In the genomic region with DNA sequence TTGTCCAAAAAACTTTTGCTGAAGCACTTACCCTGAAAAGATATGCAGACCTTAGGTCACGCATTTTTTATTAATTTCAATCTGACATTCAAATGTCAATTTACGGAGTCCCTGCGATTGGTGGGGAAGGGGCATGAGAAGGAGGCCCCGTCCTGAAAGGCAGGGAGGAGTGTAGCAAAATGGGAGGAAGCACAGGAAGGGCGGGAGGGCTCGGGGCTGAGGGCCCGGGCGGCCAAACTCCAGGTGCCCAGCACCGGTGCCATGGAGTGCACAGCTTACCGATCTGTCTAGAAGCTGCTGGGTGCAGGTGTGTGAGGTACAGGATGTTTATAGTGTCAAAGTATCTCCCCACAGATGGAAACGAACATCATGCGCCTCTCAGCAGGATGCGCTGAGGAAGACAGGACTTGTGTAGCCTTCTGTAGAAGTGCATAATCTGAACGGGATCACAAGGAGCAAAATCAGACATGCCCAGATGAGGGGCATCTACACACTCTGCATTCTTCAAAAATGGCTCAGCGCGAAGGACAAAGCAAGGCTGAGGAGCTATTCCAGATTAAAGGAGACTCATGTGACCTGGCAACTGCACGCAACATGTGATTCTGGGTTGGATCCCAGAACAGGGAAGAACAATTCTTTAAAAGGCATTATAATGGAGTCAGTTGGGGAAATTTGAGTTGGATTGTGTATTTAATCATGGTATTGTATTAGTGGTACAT, we compare ENCODE assay signal across 20 cellular contexts.
DNase-seq lines count a peak whose midpoint lies in the region; ATAC-seq, FAIRE-seq and TF ChIP-seq lines count a peak whose summit lies in the region.
"Had no signal": no experiment of that assay in that cellular context is flagged by ENCODE, and none has a peak within 500 bp of the region (broad histone marks: within the 10 kb centered on the region; RNA-seq: fewer than 3 reads in every experiment).

No MANE protein-coding gene starts in this region.

- H3K4me3 ChIP-seq in HL-60 (replicated peaks; ENCODE audit: insufficient read depth, low read length) (no peak overlapping the region), uterus (no peak overlapping the region)
- H3K4me3 ChIP-seq: body of pancreas, gastroesophageal sphincter, thyroid gland had no signal

- H3K4me1 ChIP-seq in uterus: no peaks in the 10 kb centered on the region
- H3K4me1 ChIP-seq: body of pancreas had no signal

- no peaks in the 10 kb centered on the region for H3K27me3 Mint-ChIP-seq in brain
- H3K27me3 Mint-ChIP-seq in memory B cell: no peaks in the 10 kb centered on the region
- H3K27me3 Mint-ChIP-seq: progenitor cell of endocrine pancreas; stimulated activated naive B cell treated with anti-CD40 and anti-IgM and Interleukin-4, amounts not matched to agents 10 μg/mL and 1 μg/mL and 100 μg/mL, for 72 hours had no signal

- peak overlapping the region; percentile 13 for H3K27ac ChIP-seq in HL-60 (replicated peaks)
- H3K27ac ChIP-seq in uterus: no peak overlapping the region
- H3K27ac ChIP-seq: body of pancreas, gastroesophageal sphincter, thyroid gland had no signal

- H3K36me3 Mint-ChIP-seq in brain (no peaks in the 10 kb centered on the region), memory B cell (peaks cover 5% of the 10 kb centered on the region)

- no peak for FAIRE-seq in RCC 7860 (lab: Jason Lieb, UNC)

- peak overlapping the region in 2 of 5 experiments; percentile 12 to 30 for H3K4me3 Mint-ChIP-seq in brain
- peak overlapping the region; percentile 40 for H3K4me3 Mint-ChIP-seq in memory B cell
- H3K4me3 Mint-ChIP-seq: activated CD4-positive, alpha-beta T cell treated with anti-CD3 and anti-CD28 coated beads, Interleukin-2, amount 10 ng/mL, durations not matched to agents 24 days and 14 days; HFFc6; stimulated activated naive B cell treated with anti-CD40 and anti-IgM and Interleukin-4, amounts not matched to agents 10 μg/mL and 1 μg/mL and 100 μg/mL, for 72 hours had no signal

- H3K27me3 ChIP-seq in HL-60 (ENCODE audit: insufficient read depth, poor library complexity, severe bottlenecking) (no peaks in the 10 kb centered on the region), uterus (no peaks in the 10 kb centered on the region)
- H3K27me3 ChIP-seq: body of pancreas, gastroesophageal sphincter, thyroid gland had no signal

- H3K9me3 ChIP-seq in uterus: no peaks in the 10 kb centered on the region
- H3K9me3 ChIP-seq: body of pancreas, gastroesophageal sphincter, thyroid gland had no signal

- no peaks in the 10 kb centered on the region for H3K9me3 Mint-ChIP-seq in brain
- peaks cover 1% of the 10 kb centered on the region for H3K9me3 Mint-ChIP-seq in memory B cell
- H3K9me3 Mint-ChIP-seq: activated T-helper 2 cell treated with anti-CD3 and anti-CD28 coated beads, Interferon-gamma antibody, Interleukin-2, Interleukin-4, amounts not matched to agents 10 μg/mL and 5 μg/mL and 100 μg/mL, durations not matched to agents 14 hours and 24 hours and 36 hours; HFFc6 had no signal

- DNase-seq in HL-60 (ENCODE audit: low read depth in 1 of 2, low spot score in 1 of 2) (no peak), memory B cell (ENCODE audit: low spot score in 2 of 2) (no peak), uterus (peak; percentile 17 to 38), RCC 7860 (ENCODE audit: low spot score) (no peak), SW480 (ENCODE audit: low spot score) (no peak)
- DNase-seq: activated CD4-positive, alpha-beta T cell treated with anti-CD3 and anti-CD28 coated beads, Interleukin-2, amount 10 ng/mL, durations not matched to agents 24 days and 14 days; body of pancreas; EL; HFFc6; islet precursor cell; NCI-H1436 treated with DMSO at 0.1 percent for 48 hours; OCI-M1; SIG-M5; stimulated activated naive B cell treated with anti-CD40 and anti-IgM and Interleukin-4, amounts not matched to agents 10 μg/mL and 1 μg/mL and 100 μg/mL, for 72 hours; thyroid gland had no signal

- TF ChIP-seq CTCF in HL-60 (IDR thresholded peaks at IDR 0.05; ENCODE audit: insufficient read depth, low read length) (no peak), brain (conservative IDR thresholded peaks at IDR 0.05) (no peak), uterus (IDR thresholded peaks at IDR 0.05) (no peak)

- no peak for ATAC-seq in memory B cell (ENCODE audit: low read depth)
- ATAC-seq in GM19455 (IDR thresholded peaks at IDR 0.05; ENCODE audit: unreplicated experiment): no peak
- ATAC-seq: body of pancreas; gastroesophageal sphincter; stimulated activated naive B cell treated with anti-CD40 and anti-IgM and Interleukin-4, amounts not matched to agents 10 μg/mL and 1 μg/mL and 100 μg/mL, for 72 hours had no signal

- no peaks in the 10 kb centered on the region for H3K36me3 ChIP-seq in uterus
- H3K36me3 ChIP-seq: gastroesophageal sphincter, thyroid gland had no signal

- peak overlapping the region in 4 of 5 experiments; percentile 17 to 88 (median 50) for H3K27ac Mint-ChIP-seq in brain
- H3K27ac Mint-ChIP-seq in memory B cell: peak overlapping the region; percentile 18
- H3K27ac Mint-ChIP-seq: activated CD4-positive, alpha-beta T cell treated with anti-CD3 and anti-CD28 coated beads, Interleukin-2, amount 10 ng/mL, durations not matched to agents 24 days and 14 days; activated T-helper 2 cell treated with anti-CD3 and anti-CD28 coated beads, Interferon-gamma antibody, Interleukin-2, Interleukin-4, amounts not matched to agents 10 μg/mL and 5 μg/mL and 100 μg/mL, durations not matched to agents 14 hours and 24 hours and 36 hours; HFFc6; progenitor cell of endocrine pancreas had no signal

- intact Hi-C loops in uterus (cut with DNase I; ENCODE audit: low total_unique reads): no loop called here

- H3K4me1 Mint-ChIP-seq in brain (peaks cover 17% of the 10 kb centered on the region), memory B cell (peaks cover 75% of the 10 kb centered on the region)

- no peak for TF ChIP-seq POLR2A in uterus (IDR thresholded peaks at IDR 0.05)

Comparison
In these comparisons a context has a peak if more than half of its experiments do, and no peak if none do; other contexts are left out.
1. DNase-seq: peak in uterus (2 of 2); none in HL-60 (0 of 2), memory B cell (0 of 2), RCC 7860 (single experiment) and SW480 (single experiment).